ENCODE assay signal across 10 cellular contexts in genomic region chr15:64536244-64536836, GRCh38.
DNase-seq lines count a peak whose midpoint lies in the region; ATAC-seq and TF ChIP-seq lines count a peak whose summit lies in the region.
"Had no signal": no experiment of that assay in that cellular context is flagged by ENCODE, and none has a peak within 500 bp of the region (broad histone marks: within the 10 kb centered on the region; RNA-seq: fewer than 3 reads in every experiment).

No MANE protein-coding gene starts in this region.

- TF ChIP-seq CTCF in fibroblast of villous mesenchyme (IDR thresholded peaks at IDR 0.05; ENCODE audit: insufficient read depth, low read depth, low read length), result no peak

- H3K4me3 ChIP-seq in fibroblast of villous mesenchyme (ENCODE audit: low read depth, low read length), result no peak overlapping the region
- H3K4me3 ChIP-seq: esophagus muscularis mucosa, SK-N-MC had no signal

- DNase-seq in activated CD8-positive, alpha-beta memory T cell treated with anti-CD3 and anti-CD28 coated beads for 24 hours, result peak; percentile 68
- no peak for DNase-seq in activated CD8-positive, alpha-beta memory T cell treated with anti-CD3 and anti-CD28 coated beads, Interleukin-2, amount 50 U/mL, for 48 hours
- peak; percentile 23 to 41 for DNase-seq in activated CD4-positive, alpha-beta T cell treated with anti-CD3 and anti-CD28 coated beads, Interleukin-2, amount 50 U/mL, for 48 hours
- peak; percentile 82 for DNase-seq in fibroblast of villous mesenchyme (ENCODE audit: low read depth)
- peak; percentile 14 for DNase-seq in stimulated activated naive CD8-positive, alpha-beta T cell treated with anti-CD3 and anti-CD28 coated beads, Interleukin-15, Interleukin-2, amounts not matched to agents 100 U/mL and 50 U/mL, for 24 hours
- no peak for DNase-seq in SHP77 (lab: John Stamatoyannopoulos, UW)
- no peak for DNase-seq in NCI-H2029 treated with DMSO at 0.1 percent for 48 hours (lab: John Stamatoyannopoulos, UW)

- peak; percentile 72 for ATAC-seq in stimulated activated naive CD8-positive, alpha-beta T cell treated with anti-CD3 and anti-CD28 coated beads, Interleukin-15, Interleukin-2, amounts not matched to agents 100 U/mL and 50 U/mL, for 24 hours
- ATAC-seq in HG03095 (IDR thresholded peaks at IDR 0.05; ENCODE audit: unreplicated experiment), result no peak

Comparison
In these comparisons a context has a peak if more than half of its experiments do, and no peak if none do; other contexts are left out.
1. DNase-seq: peak in activated CD8-positive, alpha-beta memory T cell treated with anti-CD3 and anti-CD28 coated beads for 24 hours (single experiment), activated CD4-positive, alpha-beta T cell treated with anti-CD3 and anti-CD28 coated beads, Interleukin-2, amount 50 U/mL, for 48 hours (2 of 2), fibroblast of villous mesenchyme (single experiment) and stimulated activated naive CD8-positive, alpha-beta T cell treated with anti-CD3 and anti-CD28 coated beads, Interleukin-15, Interleukin-2, amounts not matched to agents 100 U/mL and 50 U/mL, for 24 hours (single experiment); none in activated CD8-positive, alpha-beta memory T cell treated with anti-CD3 and anti-CD28 coated beads, Interleukin-2, amount 50 U/mL, for 48 hours (single experiment), SHP77 (0 of 2) and NCI-H2029 treated with DMSO at 0.1 percent for 48 hours (single experiment).